8 cellular contexts compared by ENCODE assay signal in genomic region chr19:41795031-41795461, GRCh38. TPM values are rescaled to one million over a fixed set of nuclear protein-coding genes. Genes with fewer than 3 reads are reported as not detected.
DNase-seq lines count a peak whose midpoint lies in the region; ATAC-seq and TF ChIP-seq lines count a peak whose summit lies in the region.

No MANE protein-coding gene starts in this region.

- H3K79me2 ChIP-seq in OCI-LY1 (ENCODE audit: insufficient read depth, low read length): no peaks in the 10 kb centered on the region

- no peak overlapping the region for H2AFZ ChIP-seq in OCI-LY1 (ENCODE audit: low read length)

- no peaks in the 10 kb centered on the region for H3K9me3 ChIP-seq in OCI-LY1 (ENCODE audit: low read length)

- H3K9me2 ChIP-seq in OCI-LY1 (ENCODE audit: low read depth, low read length): no peaks in the 10 kb centered on the region

- no peak overlapping the region for H3K27ac ChIP-seq in OCI-LY1 (ENCODE audit: low read depth, low read length, poor library complexity, severe bottlenecking)

- no peak overlapping the region for H3K4me2 ChIP-seq in OCI-LY1 (ENCODE audit: low read length)

- peaks cover 2% of the 10 kb centered on the region; the same call in 1 of the 2 replicates for H3K27me3 ChIP-seq in OCI-LY1 (ENCODE audit: insufficient read depth, low read length)

- H3K36me3 ChIP-seq in OCI-LY1 (ENCODE audit: insufficient read depth, low read length): no peaks in the 10 kb centered on the region

- H4K20me1 ChIP-seq in OCI-LY1 (ENCODE audit: insufficient read depth, low read length): no peaks in the 10 kb centered on the region

- no peaks in the 10 kb centered on the region for H3K4me1 ChIP-seq in OCI-LY1 (ENCODE audit: insufficient read depth, low read length, severe bottlenecking)

- ATAC-seq in GM18517 (IDR thresholded peaks at IDR 0.05; ENCODE audit: unreplicated experiment) (no peak), HG03045 (IDR thresholded peaks at IDR 0.05; ENCODE audit: unreplicated experiment) (no peak)

- DNase-seq in DMS114 treated with DMSO at 0.1 percent for 48 hours (lab: John Stamatoyannopoulos, UW; ENCODE audit: unreplicated experiment) (peak; percentile 28), germinal center (ENCODE audit: low spot score) (peak; percentile 41), renal cortical epithelial cell (ENCODE audit: low read depth) (peak; percentile 9)
- DNase-seq in Jurkat, Clone E6-1 (ENCODE audit: low read depth, low spot score): peak; percentile 29
- DNase-seq in activated T-cell treated with anti-CD3 and anti-CD28 coated beads, Interleukin-2, amount 50 U/mL, for 48 hours: peak; percentile 70 to 76

- H3K4me3 ChIP-seq in Jurkat, Clone E6-1 (ENCODE audit: low read length): no peak overlapping the region
- no peak overlapping the region for H3K4me3 ChIP-seq in OCI-LY1 (ENCODE audit: low read depth, low read length, poor library complexity, severe bottlenecking)

- no peaks in the 10 kb centered on the region for H3F3A ChIP-seq in OCI-LY1 (ENCODE audit: insufficient read depth, low read length)

- H3K9ac ChIP-seq in OCI-LY1 (ENCODE audit: low read length): no peak overlapping the region

- peak; percentile 77 for TF ChIP-seq CTCF in OCI-LY1 (IDR thresholded peaks at IDR 0.05; ENCODE audit: low read length)

RNA-seq across cellular contexts. Expression of gene CEACAM3, which starts 1.3 kb away (rescaled TPM):
- polyA plus RNA-seq in Jurkat, Clone E6-1 (2012; ENCODE audit: insufficient read depth, insufficient read length): not detected
- not detected in 2 replicates for total RNA-seq in renal cortical epithelial cell

RNA-seq across cellular contexts. Expression of gene CEACAM6, which starts 39.7 kb away (rescaled TPM):
- polyA plus RNA-seq in Jurkat, Clone E6-1 (2012; ENCODE audit: insufficient read depth, insufficient read length): not detected
- 0.17 TPM in 1 of 2 replicates, not detected in the other for total RNA-seq in renal cortical epithelial cell

RNA-seq across cellular contexts. Expression of gene LYPD4, which starts 49.4 kb away (rescaled TPM):
- not detected for polyA plus RNA-seq in Jurkat, Clone E6-1 (2012; ENCODE audit: insufficient read depth, insufficient read length)
- total RNA-seq in renal cortical epithelial cell: not detected in 2 replicates

RNA-seq across cellular contexts. Expression of gene DMRTC2, which starts 49.8 kb away (rescaled TPM):
- polyA plus RNA-seq in Jurkat, Clone E6-1 (2012; ENCODE audit: insufficient read depth, insufficient read length): not detected
- not detected in 2 replicates for total RNA-seq in renal cortical epithelial cell

Comparison
In these comparisons a context has a peak if more than half of its experiments do, and no peak if none do; other contexts are left out.
1. DNase-seq: peak in every context shown above with its lines; median percentile 73 in activated T-cell treated with anti-CD3 and anti-CD28 coated beads, Interleukin-2, amount 50 U/mL, for 48 hours; 41 in germinal center; 29 in Jurkat, Clone E6-1; 28 in DMS114 treated with DMSO at 0.1 percent for 48 hours; 9 in renal cortical epithelial cell.